In genomic region chr2:9768388-9768787, GRCh38 we compare ENCODE assay signal across 1 cellular context.
TF ChIP-seq lines count a peak whose summit lies in the region.

No MANE protein-coding gene starts in this region.

TF ChIP-seq in HepG2, 621 proteins besides CTCF, POLR2A, EP300 and RAD21 (continued from another document and continues in another):
- TF ChIP-seq THAP9 (CRISPR knock-in tag; IDR thresholded peaks at IDR 0.05; ENCODE audit: borderline replicate concordance) (peak; percentile 33; the same call in 1 of the 2 replicates), TCF7 (IDR thresholded peaks at IDR 0.05; ENCODE audit: low read depth) (no peak), REL (CRISPR knock-in tag; conservative IDR thresholded peaks at IDR 0.05) (no peak), ZNF230 (CRISPR knock-in tag; IDR thresholded peaks at IDR 0.05) (no peak), ATM (IDR thresholded peaks at IDR 0.05; ENCODE audit: borderline replicate concordance) (no peak), MAZ (IDR thresholded peaks at IDR 0.05; ENCODE audit: borderline replicate concordance, low read depth, low read length) (0 out of 2 replicates have a peak, but pooled peaks have one; percentile 31), MAZ (CRISPR knock-in tag; IDR thresholded peaks at IDR 0.05; ENCODE audit: low read depth) (no peak), HMGXB4 (CRISPR knock-in tag; IDR thresholded peaks at IDR 0.05; ENCODE audit: borderline replicate concordance in 1 of 2, low read depth in 1 of 2) (peak; percentile 46 to 78; a peak in 3 of 4 replicates), MEF2D (CRISPR knock-in tag; IDR thresholded peaks at IDR 0.05) (peak; percentile 51; the same call in 1 of the 2 replicates), POGZ (CRISPR knock-in tag; IDR thresholded peaks at IDR 0.05) (0 out of 2 replicates have a peak, but pooled peaks have one; percentile 34), ZNF710 (CRISPR knock-in tag; IDR thresholded peaks at IDR 0.05; ENCODE audit: borderline replicate concordance) (0 out of 2 replicates have a peak, but pooled peaks have one; percentile 37), PRMT3 (CRISPR knock-in tag; IDR thresholded peaks at IDR 0.05; ENCODE audit: borderline replicate concordance, low read depth) (no peak), PRDM10 (CRISPR knock-in tag; IDR thresholded peaks at IDR 0.05; ENCODE audit: low read depth) (peak; percentile 45; the same call in 1 of the 2 replicates), LCORL (IDR thresholded peaks at IDR 0.05) (no peak), LCORL (CRISPR knock-in tag; IDR thresholded peaks at IDR 0.05) (peak; percentile 45), STAG1 (CRISPR knock-in tag; IDR thresholded peaks at IDR 0.05) (peak; percentile 75), ZNF572 (CRISPR knock-in tag; IDR thresholded peaks at IDR 0.05) (0 out of 2 replicates have a peak, but pooled peaks have one; percentile 35), AKAP8 (CRISPR knock-in tag; IDR thresholded peaks at IDR 0.05) (0 out of 2 replicates have a peak, but pooled peaks have one; percentile 26), SAFB2 (CRISPR knock-in tag; IDR thresholded peaks at IDR 0.05; ENCODE audit: borderline replicate concordance, low read depth) (0 out of 2 replicates have a peak, but pooled peaks have one; percentile 72), POLR2G (IDR thresholded peaks at IDR 0.05; ENCODE audit: low read depth, low read length) (no peak), RARG (CRISPR knock-in tag; IDR thresholded peaks at IDR 0.05; ENCODE audit: low read depth) (no peak), THAP11 (CRISPR knock-in tag; IDR thresholded peaks at IDR 0.05) (0 out of 2 replicates have a peak, but pooled peaks have one; percentile 10), SMC3 (IDR thresholded peaks at IDR 0.05; ENCODE audit: low read length) (peak; percentile 11; the same call in 1 of the 2 replicates), ZNF670 (CRISPR knock-in tag; IDR thresholded peaks at IDR 0.05; ENCODE audit: borderline replicate concordance) (no peak), ZNF205 (CRISPR knock-in tag; IDR thresholded peaks at IDR 0.05) (peak; percentile 48; the same call in 1 of the 2 replicates), ZNF619 (CRISPR knock-in tag; IDR thresholded peaks at IDR 0.05) (peak; percentile 26; the same call in 1 of the 2 replicates), ZBTB39 (CRISPR knock-in tag; IDR thresholded peaks at IDR 0.05) (0 out of 2 replicates have a peak, but pooled peaks have one; percentile 37), HNRNPL (IDR thresholded peaks at IDR 0.05; ENCODE audit: low read depth, low read length) (0 out of 2 replicates have a peak, but pooled peaks have one; percentile 54), ZNF512B (CRISPR knock-in tag; IDR thresholded peaks at IDR 0.05; ENCODE audit: borderline replicate concordance) (peak; percentile 52; the same call in 1 of the 2 replicates), WIZ (CRISPR knock-in tag; IDR thresholded peaks at IDR 0.05) (0 out of 2 replicates have a peak, but pooled peaks have one; percentile 24), ZBTB38 (CRISPR knock-in tag; IDR thresholded peaks at IDR 0.05) (peak; percentile 41; the same call in 1 of the 2 replicates), ZNF687 (CRISPR knock-in tag; IDR thresholded peaks at IDR 0.05) (peak; percentile 72), ZMYM3 (CRISPR knock-in tag; IDR thresholded peaks at IDR 0.05) (peak; percentile 43), HIVEP1 (CRISPR knock-in tag; IDR thresholded peaks at IDR 0.05) (peak; percentile 19; the same call in 1 of the 2 replicates), PHF5A (CRISPR knock-in tag; IDR thresholded peaks at IDR 0.05; ENCODE audit: low read depth, unreplicated experiment) (peak; percentile 36), SIN3B (IDR thresholded peaks at IDR 0.05; ENCODE audit: low read length) (no peak), ELF3 (CRISPR knock-in tag; IDR thresholded peaks at IDR 0.05) (peak; percentile 16; the same call in 1 of the 2 replicates), ZBTB7B (CRISPR knock-in tag; IDR thresholded peaks at IDR 0.05) (no peak), TARDBP (CRISPR knock-in tag; IDR thresholded peaks at IDR 0.05) (0 out of 2 replicates have a peak, but pooled peaks have one; percentile 22), ZNF558 (CRISPR knock-in tag; IDR thresholded peaks at IDR 0.05; ENCODE audit: borderline replicate concordance) (no peak)
